ENCODE assay signal across 1 cellular context in the genomic region with DNA sequence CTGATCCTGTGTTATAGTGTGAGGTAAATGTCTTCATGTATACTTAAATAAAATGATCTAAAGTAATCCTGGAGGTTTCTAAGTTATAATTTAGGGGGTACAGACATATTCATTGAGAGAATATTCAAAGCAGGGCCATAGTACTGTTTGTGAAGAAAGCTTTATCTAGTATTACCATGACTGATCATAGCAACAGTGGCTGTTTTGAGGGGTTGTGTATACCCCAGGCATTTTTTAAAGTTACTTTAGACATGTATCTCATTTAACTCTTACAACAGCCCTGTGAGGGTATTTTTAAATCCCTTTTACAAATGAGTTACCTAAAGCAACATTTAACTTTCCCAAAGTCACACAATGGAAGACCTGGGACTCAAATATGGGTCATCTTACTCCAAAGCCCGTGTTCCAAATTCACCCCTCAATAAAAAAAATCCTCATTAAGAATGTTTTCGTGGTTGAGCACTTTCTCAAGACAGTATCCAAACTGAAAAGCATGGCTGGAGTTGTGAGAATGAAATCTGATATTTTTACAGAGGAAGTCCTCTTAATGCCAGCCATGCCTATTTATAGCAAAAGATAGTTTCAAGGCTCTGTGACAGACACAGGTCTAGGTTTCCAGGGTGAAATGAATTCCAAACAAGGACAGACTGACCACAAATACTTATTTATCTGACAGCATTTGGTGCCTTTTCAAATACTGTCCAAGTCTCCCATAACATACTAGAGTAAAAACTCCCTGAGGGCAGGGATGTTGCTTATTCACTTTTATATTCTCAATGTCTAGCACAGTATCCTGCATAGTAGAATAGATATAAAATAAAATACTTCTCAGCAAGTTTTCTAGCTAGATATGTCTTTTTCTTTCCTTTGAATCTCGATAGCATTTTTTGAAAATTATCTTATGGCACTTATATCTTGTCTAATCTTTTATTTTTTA.
TF ChIP-seq lines count a peak whose summit lies in the region.

No MANE protein-coding gene starts in this region.

TF ChIP-seq in SK-N-SH treated with all-trans-retinoic acid at 6 μM for 48 hours, 23 proteins besides CTCF, POLR2A, EP300 and RAD21 (continued from another document):
- TF ChIP-seq CSRNP3 (CRISPR knock-in tag; IDR thresholded peaks at IDR 0.05) (no peak), GLIS3 (CRISPR knock-in tag; IDR thresholded peaks at IDR 0.05) (no peak), ZFP30 (CRISPR knock-in tag; IDR thresholded peaks at IDR 0.05) (no peak), OSR1 (CRISPR knock-in tag; IDR thresholded peaks at IDR 0.05) (no peak), TSHZ2 (CRISPR knock-in tag; IDR thresholded peaks at IDR 0.05) (no peak)
